ENCODE assay signal across 12 cellular contexts in genomic region chr20:38260025-38260377, GRCh38. TPM values are rescaled to one million over a fixed set of nuclear protein-coding genes. Genes with fewer than 3 reads are reported as not detected.
DNase-seq lines count a peak whose midpoint lies in the region; ATAC-seq and TF ChIP-seq lines count a peak whose summit lies in the region.
"Had no signal": no experiment of that assay in that cellular context is flagged by ENCODE, and none has a peak within 500 bp of the region (broad histone marks: within the 10 kb centered on the region; RNA-seq: fewer than 3 reads in every experiment).

No MANE protein-coding gene starts in this region.

- H3K4me3 Mint-ChIP-seq in glutamatergic neuron (ENCODE audit: unreplicated experiment) (peak overlapping the region; percentile 75), nephron progenitor cell (peak overlapping the region; percentile 75)

- H3K27ac Mint-ChIP-seq in glutamatergic neuron (ENCODE audit: unreplicated experiment) (no peak overlapping the region), nephron progenitor cell (no peak overlapping the region)

- H3K36me3 ChIP-seq in aorta (ENCODE audit: control insufficient read depth in 1 of 2, insufficient read depth in 2 of 2, low read length in 1 of 2) = no peaks in the 10 kb centered on the region

- 0 to 1% methylated on average over 5 of the region's 5 CpGs for WGBS in aorta, 2 donors

- peak overlapping the region; percentile 21 to 53 for H3K27ac ChIP-seq in aorta (ENCODE audit: low read depth in 1 of 2, low read length in 2 of 2)
- H3K27ac ChIP-seq: 22Rv1 had no signal

- H3K4me1 ChIP-seq in aorta (ENCODE audit: control insufficient read depth in 1 of 2, insufficient read depth in 2 of 2, low read length in 2 of 2) = peaks cover 0 to 2% of the 10 kb centered on the region in 2 donors

- intact Hi-C loops in aorta (cut with DNase I) = no loop called here

- peaks cover 14% of the 10 kb centered on the region for H3K27me3 Mint-ChIP-seq in glutamatergic neuron (ENCODE audit: unreplicated experiment)
- H3K27me3 Mint-ChIP-seq in nephron progenitor cell (ENCODE audit: low read depth, poor library complexity) = peaks cover 86% of the 10 kb centered on the region

- peak; percentile 29 for DNase-seq in DMS79 treated with DMSO at 0.1 percent for 48 hours (lab: John Stamatoyannopoulos, UW)
- no peak for DNase-seq in DMS79 (lab: John Stamatoyannopoulos, UW)
- DNase-seq in glutamatergic neuron = no peak
- no peak for DNase-seq in nephron progenitor cell
- DNase-seq in aorta = no peak
- DNase-seq: activated effector memory CD4-positive, alpha-beta T cell treated with anti-CD3 and anti-CD28 coated beads, Interleukin-2, amount 50 U/mL, for 16 hours; HCEC 1CT; NCI-H510A had no signal

- H3K9me3 Mint-ChIP-seq in glutamatergic neuron (ENCODE audit: unreplicated experiment) (no peaks in the 10 kb centered on the region), nephron progenitor cell (peaks cover 9% of the 10 kb centered on the region)

- peaks cover 4% of the 10 kb centered on the region for H3K36me3 Mint-ChIP-seq in glutamatergic neuron (ENCODE audit: unreplicated experiment)
- no peaks in the 10 kb centered on the region for H3K36me3 Mint-ChIP-seq in nephron progenitor cell (ENCODE audit: low read depth)

- no peaks in the 10 kb centered on the region for H3K9me3 ChIP-seq in aorta (ENCODE audit: control insufficient read depth, low read length)

- H3K27me3 ChIP-seq in aorta (ENCODE audit: control insufficient read depth in 1 of 2, insufficient read depth in 2 of 2, low read length in 1 of 2) = no peaks in the 10 kb centered on the region

- H3K4me3 ChIP-seq in aorta (ENCODE audit: low read length in 2 of 2) = peak overlapping the region; percentile 41 to 62

- TF ChIP-seq CTCF in glutamatergic neuron (IDR thresholded peaks at IDR 0.05; ENCODE audit: partially characterized antibody, unreplicated experiment) (no peak), nephron progenitor cell (IDR thresholded peaks at IDR 0.05) (no peak)

- ATAC-seq in aorta (ENCODE audit: low FRiP score) (peak; percentile 30), HG02763 (IDR thresholded peaks at IDR 0.05; ENCODE audit: unreplicated experiment) (no peak), HG03135 (IDR thresholded peaks at IDR 0.05; ENCODE audit: unreplicated experiment) (no peak), GM21381 (IDR thresholded peaks at IDR 0.05; ENCODE audit: unreplicated experiment) (no peak)

- H3K4me1 Mint-ChIP-seq in glutamatergic neuron (ENCODE audit: low read depth, unreplicated experiment) = peaks cover 6% of the 10 kb centered on the region
- H3K4me1 Mint-ChIP-seq in nephron progenitor cell = peaks cover 22% of the 10 kb centered on the region

RNA-seq across cellular contexts. Expression of gene KIAA1755, which starts 0.5 kb away (rescaled TPM):
- total RNA-seq in glutamatergic neuron (ENCODE audit: unreplicated experiment) = 1.6 TPM
- total RNA-seq in aorta = 10 to 100 TPM in 1 of 2 donors, 1 to 10 TPM in 1; 9.3 to 46.4 TPM
- polyA plus RNA-seq in aorta = 10 to 100 TPM in 1 of 2 donors, 1 to 10 TPM in 1; 2.0 to 31.9 TPM

RNA-seq across cellular contexts. Expression of gene BPI, which starts 44.0 kb away (rescaled TPM):
- not detected for total RNA-seq in glutamatergic neuron (ENCODE audit: unreplicated experiment)
- under 1 TPM; 0.19 to 0.51 TPM for total RNA-seq in aorta
- under 1 TPM in 1 of 2 donors, not detected in 1; 0.82 TPM for polyA plus RNA-seq in aorta
